In the genomic region with DNA sequence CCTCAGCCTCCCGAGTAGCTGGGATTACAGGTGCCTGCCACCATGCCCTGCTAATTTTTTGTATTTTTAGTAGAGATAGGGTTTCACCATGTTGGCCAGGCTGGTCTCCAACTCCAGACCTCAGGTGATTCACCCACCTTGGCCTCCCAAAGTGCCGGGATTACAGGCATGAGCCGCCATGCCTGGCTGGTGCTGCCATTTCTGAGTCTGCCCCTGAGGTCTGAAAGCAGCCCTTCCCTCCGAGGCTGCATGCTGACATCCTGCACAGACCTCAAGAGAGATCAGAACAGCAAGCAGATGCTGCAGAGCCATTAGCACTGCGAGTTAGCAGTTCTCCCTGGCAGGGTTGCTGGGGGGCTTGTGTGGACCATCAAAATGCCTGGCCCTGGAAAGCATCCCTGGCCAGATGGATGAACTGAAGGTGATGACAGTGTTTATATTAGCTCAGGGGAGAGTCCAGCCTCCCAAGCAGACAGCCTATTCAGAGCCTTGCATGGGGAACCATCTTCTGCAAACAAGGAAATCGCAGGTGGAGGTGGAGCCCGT, we compare ENCODE assay signal across 27 cellular contexts.
"Had no signal": no experiment of that assay in that cellular context is flagged by ENCODE, and none has a peak within 500 bp of the region (broad histone marks: within the 10 kb centered on the region; RNA-seq: fewer than 3 reads in every experiment).

No MANE protein-coding gene starts in this region.

- H3K9me3 Mint-ChIP-seq: effector memory CD8-positive, alpha-beta T cell; immature natural killer cell; mesothelial cell of epicardium; naive B cell; natural killer cell treated with Interleukin-12 subunit alpha and Interleukin-12 subunit beta and Interleukin-15 and Interleukin-18, amount 100 ng/mL, for 72 hours; neural crest cell; stimulated activated effector memory CD8-positive, alpha-beta T cell treated with anti-CD3 and anti-CD28 coated beads, Interleukin-12 subunit alpha, Interleukin-12 subunit beta, amount 100 ng/mL, for 72 hours had no signal

- H3K27ac Mint-ChIP-seq: effector memory CD8-positive, alpha-beta T cell; immature natural killer cell; memory B cell; mesothelial cell of epicardium; natural killer cell treated with Interleukin-12 subunit alpha and Interleukin-12 subunit beta and Interleukin-15 and Interleukin-18, amount 100 ng/mL, for 72 hours; progenitor cell of endocrine pancreas; stimulated activated effector memory CD8-positive, alpha-beta T cell treated with anti-CD3 and anti-CD28 coated beads, Interleukin-12 subunit alpha, Interleukin-12 subunit beta, amount 100 ng/mL, for 72 hours had no signal

- H3K27me3 ChIP-seq: stomach, thyroid gland, vagina had no signal

- H3K4me3 Mint-ChIP-seq: effector memory CD8-positive, alpha-beta T cell; immature natural killer cell; memory B cell; mesothelial cell of epicardium; naive B cell; natural killer cell treated with Interleukin-12 subunit alpha and Interleukin-12 subunit beta and Interleukin-15 and Interleukin-18, amount 100 ng/mL, for 72 hours; neural crest cell; stimulated activated effector memory CD8-positive, alpha-beta T cell treated with anti-CD3 and anti-CD28 coated beads, Interleukin-12 subunit alpha, Interleukin-12 subunit beta, amount 100 ng/mL, for 72 hours had no signal

- H3K36me3 Mint-ChIP-seq: immature natural killer cell; memory B cell; naive B cell; natural killer cell treated with Interleukin-12 subunit alpha and Interleukin-12 subunit beta and Interleukin-15 and Interleukin-18, amount 100 ng/mL, for 72 hours; stimulated activated effector memory CD8-positive, alpha-beta T cell treated with anti-CD3 and anti-CD28 coated beads, Interleukin-12 subunit alpha, Interleukin-12 subunit beta, amount 100 ng/mL, for 72 hours had no signal

- H3K4me3 ChIP-seq: esophagus squamous epithelium, lung, mucosa of descending colon, smooth muscle cell, stomach, thyroid gland, vagina had no signal

- H3K4me1 Mint-ChIP-seq: immature natural killer cell; memory B cell; naive B cell; stimulated activated effector memory CD8-positive, alpha-beta T cell treated with anti-CD3 and anti-CD28 coated beads, Interleukin-12 subunit alpha, Interleukin-12 subunit beta, amount 100 ng/mL, for 72 hours had no signal

- H3K9me3 ChIP-seq: esophagus squamous epithelium, mucosa of descending colon, stomach, thyroid gland, vagina had no signal

- ATAC-seq: effector memory CD8-positive, alpha-beta T cell; left lobe of liver; mucosa of descending colon; natural killer cell treated with Interleukin-12 subunit alpha and Interleukin-12 subunit beta and Interleukin-15 and Interleukin-18, amount 100 ng/mL, for 72 hours; sciatic nerve; stimulated activated effector memory CD8-positive, alpha-beta T cell treated with anti-CD3 and anti-CD28 coated beads, Interleukin-12 subunit alpha, Interleukin-12 subunit beta, amount 100 ng/mL, for 72 hours had no signal

- H3K27ac ChIP-seq: esophagus squamous epithelium, parathyroid adenoma, stomach, thyroid gland, vagina had no signal

- DNase-seq: cortex of kidney; effector memory CD8-positive, alpha-beta T cell; erythroblast; esophagus squamous epithelium; foreskin melanocyte; hypothalamus; immature natural killer cell; mucosa of descending colon; naive B cell; stimulated activated CD4-positive, alpha-beta T cell treated with anti-CD3 and anti-CD28 coated beads, Interleukin-2, amount 100 ng/mL, for 24 hours; stimulated activated CD4-positive, alpha-beta T cell treated with anti-CD3 and anti-CD28 coated beads, Interleukin-4, amount 100 ng/mL, for 24 hours; stimulated activated naive CD4-positive, alpha-beta T cell treated with Interleukin-2 at 50 U/mL for 16 hours; stomach; thyroid gland; trophoblast cell had no signal

- H3K4me1 ChIP-seq: esophagus squamous epithelium, parathyroid adenoma, stomach, thyroid gland, vagina had no signal
